28 cellular contexts compared by ENCODE assay signal in genomic region chr7:127374181-127374580, GRCh38.
"Had no signal": no experiment of that assay in that cellular context is flagged by ENCODE, and none has a peak within 500 bp of the region (broad histone marks: within the 10 kb centered on the region; RNA-seq: fewer than 3 reads in every experiment).

No MANE protein-coding gene starts in this region.

- H3K27ac Mint-ChIP-seq: dendritic cell treated with granulocyte-macrophage colony-stimulating factor and Interleukin-4, amounts not matched to agents 40 ng/mL and 50 ng/mL, for 4 days; endodermal cell; nephron; stimulated activated memory B cell treated with anti-CD40 and anti-IgM and Interleukin-4, amounts not matched to agents 10 μg/mL and 1 μg/mL and 100 μg/mL, for 72 hours; type B pancreatic cell had no signal

- H3K4me1 Mint-ChIP-seq: endodermal cell, nephron had no signal

- H3K9me3 ChIP-seq: colonic mucosa, gastrocnemius medialis, left lung, prostate gland, right atrium auricular region, sigmoid colon, testis, tibial artery had no signal

- H3K4me3 ChIP-seq: colonic mucosa, gastrocnemius medialis, hepatocyte, left lung, prostate gland, right atrium auricular region, sigmoid colon, testis, tibial artery had no signal

- H3K36me3 ChIP-seq: colonic mucosa had no signal

- H2AFZ ChIP-seq: hepatocyte had no signal

- H3K27me3 Mint-ChIP-seq: dendritic cell treated with granulocyte-macrophage colony-stimulating factor and Interleukin-4, amounts not matched to agents 40 ng/mL and 50 ng/mL, for 4 days; naive thymus-derived CD4-positive, alpha-beta T cell; stimulated activated memory B cell treated with anti-CD40 and anti-IgM and Interleukin-4, amounts not matched to agents 10 μg/mL and 1 μg/mL and 100 μg/mL, for 72 hours; type B pancreatic cell had no signal

- ATAC-seq: esophagus mucosa; gastrocnemius medialis; left lung; naive thymus-derived CD4-positive, alpha-beta T cell; stimulated activated memory B cell treated with anti-CD40 and anti-IgM and Interleukin-4, amounts not matched to agents 10 μg/mL and 1 μg/mL and 100 μg/mL, for 72 hours; stimulated activated naive CD8-positive, alpha-beta T cell treated with anti-CD3 and anti-CD28 coated beads, Interleukin-15, Interleukin-2, amounts not matched to agents 100 U/mL and 50 U/mL, for 24 hours had no signal

- H3K27me3 ChIP-seq: colonic mucosa, gastrocnemius medialis, hepatocyte, left lung, right atrium auricular region, sigmoid colon, testis, tibial artery had no signal

- H3K4me2 ChIP-seq: hepatocyte had no signal

- H3K9me3 Mint-ChIP-seq: dendritic cell treated with granulocyte-macrophage colony-stimulating factor and Interleukin-4, amounts not matched to agents 40 ng/mL and 50 ng/mL, for 4 days; endodermal cell; naive thymus-derived CD4-positive, alpha-beta T cell; nephron; stimulated activated memory B cell treated with anti-CD40 and anti-IgM and Interleukin-4, amounts not matched to agents 10 μg/mL and 1 μg/mL and 100 μg/mL, for 72 hours; type B pancreatic cell had no signal

- H3K4me1 ChIP-seq: colonic mucosa, prostate gland, right atrium auricular region, testis had no signal

- H3K27ac ChIP-seq: colonic mucosa, epithelial cell of prostate, gastrocnemius medialis, hepatocyte, left lung, prostate gland, right atrium auricular region, sigmoid colon, testis, tibial artery had no signal

- H3K4me3 Mint-ChIP-seq: dendritic cell treated with granulocyte-macrophage colony-stimulating factor and Interleukin-4, amounts not matched to agents 40 ng/mL and 50 ng/mL, for 4 days; endodermal cell; naive thymus-derived CD4-positive, alpha-beta T cell; nephron; stimulated activated memory B cell treated with anti-CD40 and anti-IgM and Interleukin-4, amounts not matched to agents 10 μg/mL and 1 μg/mL and 100 μg/mL, for 72 hours; type B pancreatic cell had no signal

- DNase-seq: colonic mucosa; effector CD8-positive, alpha-beta T cell; endodermal cell; foreskin fibroblast; gastrocnemius medialis; head of caudate nucleus; kidney; left lung; mesendoderm; midbrain; nucleus accumbens; sigmoid colon; stimulated activated CD4-positive, alpha-beta T cell treated with anti-CD3 and anti-CD28 coated beads, Interleukin-4, amount 100 ng/mL, for 4 hours; stimulated activated naive CD8-positive, alpha-beta T cell treated with anti-CD3 and anti-CD28 coated beads, Interleukin-15, Interleukin-2, amounts not matched to agents 100 U/mL and 50 U/mL, for 24 hours; substantia nigra; testis; tibial artery had no signal

- FAIRE-seq: kidney, urothelium cell line had no signal
